In genomic region chr7:39613577-39613976, GRCh38 we compare ENCODE assay signal across 1 cellular context.
TF ChIP-seq lines count a peak whose summit lies in the region.

No MANE protein-coding gene starts in this region.

TF ChIP-seq in SK-N-SH treated with all-trans-retinoic acid at 6 μM for 48 hours, 23 proteins besides CTCF, POLR2A, EP300 and RAD21 (continued from another document):
- TF ChIP-seq CREB5 (CRISPR knock-in tag; IDR thresholded peaks at IDR 0.05; ENCODE audit: low read depth) (no peak), ISL1 (CRISPR knock-in tag; IDR thresholded peaks at IDR 0.05) (no peak), ZNF70 (CRISPR knock-in tag; IDR thresholded peaks at IDR 0.05) (no peak), ZC3H10 (CRISPR knock-in tag; IDR thresholded peaks at IDR 0.05) (no peak), ZFP30 (CRISPR knock-in tag; IDR thresholded peaks at IDR 0.05) (no peak)
- TF ChIP-seq, protein P1, sequence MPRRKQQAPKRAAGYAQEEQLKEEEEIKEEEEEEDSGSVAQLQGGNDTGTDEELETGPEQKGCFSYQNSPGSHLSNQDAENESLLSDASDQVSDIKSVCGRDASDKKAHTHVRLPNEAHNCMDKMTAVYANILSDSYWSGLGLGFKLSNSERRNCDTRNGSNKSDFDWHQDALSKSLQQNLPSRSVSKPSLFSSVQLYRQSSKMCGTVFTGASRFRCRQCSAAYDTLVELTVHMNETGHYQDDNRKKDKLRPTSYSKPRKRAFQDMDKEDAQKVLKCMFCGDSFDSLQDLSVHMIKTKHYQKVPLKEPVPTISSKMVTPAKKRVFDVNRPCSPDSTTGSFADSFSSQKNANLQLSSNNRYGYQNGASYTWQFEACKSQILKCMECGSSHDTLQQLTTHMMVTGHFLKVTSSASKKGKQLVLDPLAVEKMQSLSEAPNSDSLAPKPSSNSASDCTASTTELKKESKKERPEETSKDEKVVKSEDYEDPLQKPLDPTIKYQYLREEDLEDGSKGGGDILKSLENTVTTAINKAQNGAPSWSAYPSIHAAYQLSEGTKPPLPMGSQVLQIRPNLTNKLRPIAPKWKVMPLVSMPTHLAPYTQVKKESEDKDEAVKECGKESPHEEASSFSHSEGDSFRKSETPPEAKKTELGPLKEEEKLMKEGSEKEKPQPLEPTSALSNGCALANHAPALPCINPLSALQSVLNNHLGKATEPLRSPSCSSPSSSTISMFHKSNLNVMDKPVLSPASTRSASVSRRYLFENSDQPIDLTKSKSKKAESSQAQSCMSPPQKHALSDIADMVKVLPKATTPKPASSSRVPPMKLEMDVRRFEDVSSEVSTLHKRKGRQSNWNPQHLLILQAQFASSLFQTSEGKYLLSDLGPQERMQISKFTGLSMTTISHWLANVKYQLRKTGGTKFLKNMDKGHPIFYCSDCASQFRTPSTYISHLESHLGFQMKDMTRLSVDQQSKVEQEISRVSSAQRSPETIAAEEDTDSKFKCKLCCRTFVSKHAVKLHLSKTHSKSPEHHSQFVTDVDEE (CRISPR knock-in tag; IDR thresholded peaks at IDR 0.05) = no peak
TF ChIP-seq in SK-N-SH treated with all-trans-retinoic acid at 6 μM for 48 hours: peak in this region for 0.
